In the genomic region with DNA sequence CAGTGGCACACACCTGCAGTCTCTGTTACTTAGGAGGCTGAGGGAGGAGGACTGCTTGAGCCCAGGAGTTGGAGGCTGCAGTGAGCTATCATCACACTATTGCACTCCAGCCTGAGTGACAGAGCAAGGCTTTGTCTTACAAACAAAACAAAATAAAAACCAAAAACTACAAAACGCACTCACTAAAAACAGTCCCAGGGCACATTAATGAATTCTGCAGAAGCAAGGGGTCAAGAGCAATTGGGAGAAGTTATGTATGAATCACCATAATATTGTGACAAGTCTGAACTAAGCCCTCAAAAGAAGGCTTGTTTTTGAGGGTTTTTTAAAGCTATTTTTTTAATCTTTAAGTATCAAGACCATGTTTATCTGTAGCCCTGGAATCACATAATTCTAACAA, we compare ENCODE assay signal across 15 cellular contexts.
DNase-seq lines count a peak whose midpoint lies in the region; ATAC-seq and TF ChIP-seq lines count a peak whose summit lies in the region.
"Had no signal": no experiment of that assay in that cellular context is flagged by ENCODE, and none has a peak within 500 bp of the region (broad histone marks: within the 10 kb centered on the region; RNA-seq: fewer than 3 reads in every experiment).

No MANE protein-coding gene starts in this region.

- CTCF ChIA-PET in IMR-90 (lab: Yijun Ruan, JAX), result interaction anchor here (1.8 kb wide), 1 partner anchor 10 kb away, joined by 6 read pairs; no protein-coding TSS in a partner anchor

- H2BK15ac ChIP-seq in IMR-90 (ENCODE audit: low read depth, low read length), result no peak overlapping the region

- H3K14ac ChIP-seq in IMR-90 (replicated peaks; ENCODE audit: low read depth, low read length), result no peak overlapping the region

- peak overlapping the region; percentile 59 for H3K27ac Mint-ChIP-seq in stimulated activated naive B cell treated with anti-CD40 and anti-IgM and Interleukin-4, amounts not matched to agents 10 μg/mL and 1 μg/mL and 100 μg/mL, for 72 hours
- H3K27ac Mint-ChIP-seq: HFFc6 had no signal

- no peak overlapping the region for H2AFZ ChIP-seq in IMR-90 (replicated peaks; ENCODE audit: low read length, poor library complexity)

- no peak overlapping the region for H3K18ac ChIP-seq in IMR-90 (ENCODE audit: low read depth, low read length)

- H3K23ac ChIP-seq in IMR-90 (ENCODE audit: low read depth, low read length), result no peak overlapping the region

- no peak for DNase-seq in IMR-90
- peak; percentile 21 for DNase-seq in brain pericyte (ENCODE audit: low read depth, low spot score)
- peak; percentile 45 for DNase-seq in fibroblast of villous mesenchyme (ENCODE audit: low read depth)
- DNase-seq in stimulated activated naive B cell treated with anti-CD40 and anti-IgM and Interleukin-4, amounts not matched to agents 10 μg/mL and 1 μg/mL and 100 μg/mL, for 72 hours, result no peak
- no peak for DNase-seq in activated CD4-positive, alpha-beta T cell treated with anti-CD3 and anti-CD28 coated beads for 1 hour
- DNase-seq in brain microvascular endothelial cell, result no peak
- DNase-seq: CD4-positive, CD25-positive, alpha-beta regulatory T cell; HFFc6; Karpas-422; NCI-H187 treated with DMSO at 0.1 percent for 48 hours; NCI-H446 treated with DMSO at 0.1 percent for 48 hours; NK-92 treated with Interleukin-12 subunit alpha and Interleukin-12 subunit beta, amount 100 ng/mL, for 24 hours; SHP77 treated with DMSO at 0.1 percent for 48 hours had no signal

- peaks cover 8 to 33% of the 10 kb centered on the region in 2 donors for H3K4me1 Mint-ChIP-seq in stimulated activated naive B cell treated with anti-CD40 and anti-IgM and Interleukin-4, amounts not matched to agents 10 μg/mL and 1 μg/mL and 100 μg/mL, for 72 hours

- BruUV-seq in IMR-90 (replicated peaks; lab: Mats Ljungman, UMichigan), result no TSS peak

- H3K4ac ChIP-seq in IMR-90 (ENCODE audit: low read depth, low read length), result no peak overlapping the region

- dilution Hi-C loops in IMR-90 (cut with HindIII; ENCODE audit: low sequenced_read_pairs, unreplicated experiment), result no loop called here

- no peaks in the 10 kb centered on the region for H3K9me3 ChIP-seq in IMR-90 (ENCODE audit: control insufficient read depth, insufficient read depth, low read length)

- H2AK5ac ChIP-seq in IMR-90 (ENCODE audit: low read depth, low read length), result no peak overlapping the region

- no CpG with 5 or more reads among the region's 1 CpG for WGBS in IMR-90 (ENCODE audit: extremely low coverage in 2 of 2, insufficient read length in 1 of 2), 2 experiments

- no peak overlapping the region for H3K56ac ChIP-seq in IMR-90 (ENCODE audit: extremely low read depth, insufficient read depth, low read length)

- in situ Hi-C loops in IMR-90 (cut with MboI; ENCODE audit: low sequenced_read_pairs) (no loop called here), brain microvascular endothelial cell (cut with HindIII; ENCODE audit: low pct_ligation_motif_present, low sequenced_read_pairs) (no loop called here)

- no peaks in the 10 kb centered on the region for H3K9me3 Mint-ChIP-seq in stimulated activated naive B cell treated with anti-CD40 and anti-IgM and Interleukin-4, amounts not matched to agents 10 μg/mL and 1 μg/mL and 100 μg/mL, for 72 hours
- H3K9me3 Mint-ChIP-seq: CD4-positive, CD25-positive, alpha-beta regulatory T cell; HFFc6 had no signal

- TF ChIP-seq POLR2A in IMR-90 (IDR thresholded peaks at IDR 0.05; ENCODE audit: low read depth, low read length), result no peak

- H3K27me3 ChIP-seq in IMR-90 (ENCODE audit: control insufficient read depth, insufficient read depth, low read length) (no peaks in the 10 kb centered on the region), brain microvascular endothelial cell (replicated peaks) (no peaks in the 10 kb centered on the region)

- no peak overlapping the region for H2BK120ac ChIP-seq in IMR-90 (ENCODE audit: low read depth, low read length)

- no peak overlapping the region for H2BK20ac ChIP-seq in IMR-90 (ENCODE audit: low read depth, low read length)

- H3K36me3 Mint-ChIP-seq in stimulated activated naive B cell treated with anti-CD40 and anti-IgM and Interleukin-4, amounts not matched to agents 10 μg/mL and 1 μg/mL and 100 μg/mL, for 72 hours, result peaks cover 7 to 8% of the 10 kb centered on the region in 2 donors
- H3K36me3 Mint-ChIP-seq: CD4-positive, CD25-positive, alpha-beta regulatory T cell had no signal

- intact Hi-C loops in IMR-90 (cut with micrococcal nuclease), result no loop called here

- H3K27me3 Mint-ChIP-seq in stimulated activated naive B cell treated with anti-CD40 and anti-IgM and Interleukin-4, amounts not matched to agents 10 μg/mL and 1 μg/mL and 100 μg/mL, for 72 hours, result no peaks in the 10 kb centered on the region
- H3K27me3 Mint-ChIP-seq: CD4-positive, CD25-positive, alpha-beta regulatory T cell had no signal

- no peak for TF ChIP-seq RAD21 in IMR-90 (IDR thresholded peaks at IDR 0.05; ENCODE audit: low read length)

- H4K5ac ChIP-seq in IMR-90 (ENCODE audit: low read depth, low read length), result no peak overlapping the region

- no peaks in the 10 kb centered on the region for H3K36me3 ChIP-seq in IMR-90 (ENCODE audit: control insufficient read depth, insufficient read depth, low read length)
- H3K36me3 ChIP-seq in brain microvascular endothelial cell (replicated peaks), result no peaks in the 10 kb centered on the region

- peaks cover 5% of the 10 kb centered on the region; the same call in 1 of the 2 replicates for H4K20me1 ChIP-seq in IMR-90 (ENCODE audit: insufficient read depth, low read length)

- H3K4me3 Mint-ChIP-seq in stimulated activated naive B cell treated with anti-CD40 and anti-IgM and Interleukin-4, amounts not matched to agents 10 μg/mL and 1 μg/mL and 100 μg/mL, for 72 hours, result no peak overlapping the region
- H3K4me3 Mint-ChIP-seq: CD4-positive, CD25-positive, alpha-beta regulatory T cell; HFFc6 had no signal

- H3K4me1 ChIP-seq in IMR-90 (ENCODE audit: control insufficient read depth, insufficient read depth, low read length), result 0 out of 2 replicates have a peak, but pooled peaks cover 1% of the 10 kb centered on the region

- TF ChIP-seq CTCF in IMR-90 (conservative IDR thresholded peaks at IDR 0.05; ENCODE audit: low read depth, low read length) (no peak), fibroblast of villous mesenchyme (IDR thresholded peaks at IDR 0.05; ENCODE audit: insufficient read depth, low read depth, low read length) (no peak), brain microvascular endothelial cell (IDR thresholded peaks at IDR 0.05; ENCODE audit: low read depth, low read length, missing control alignments) (no peak)

- H2AK9ac ChIP-seq in IMR-90 (replicated peaks; ENCODE audit: low read depth, low read length, poor library complexity), result no peak overlapping the region

- H4K91ac ChIP-seq in IMR-90 (ENCODE audit: insufficient read depth, low read depth, low read length), result no peak overlapping the region

- no peak overlapping the region for H4K8ac ChIP-seq in IMR-90 (ENCODE audit: low read depth in 2 of 2, low read length in 2 of 2)

- ATAC-seq in IMR-90 (ENCODE audit: low read depth) (peak; percentile 46; the same call in 1 of the 2 replicates), HG02610 (IDR thresholded peaks at IDR 0.05; ENCODE audit: unreplicated experiment) (no peak)
- no peak for ATAC-seq in stimulated activated naive B cell treated with anti-CD40 and anti-IgM and Interleukin-4, amounts not matched to agents 10 μg/mL and 1 μg/mL and 100 μg/mL, for 72 hours (replicated peaks)
- ATAC-seq: SK-N-SH treated with all-trans-retinoic acid at 6 μM for 48 hours had no signal

- H3K9me1 ChIP-seq in IMR-90 (ENCODE audit: insufficient read depth, low read length), result peaks cover 3% of the 10 kb centered on the region; the same call in 1 of the 2 replicates

- H3K4me3 ChIP-seq in IMR-90 (ENCODE audit: insufficient read depth, low read depth, low read length), result no peak overlapping the region
- H3K4me3 ChIP-seq in fibroblast of villous mesenchyme (ENCODE audit: low read depth, low read length), result no peak overlapping the region
- H3K4me3 ChIP-seq in brain microvascular endothelial cell (ENCODE audit: low read depth, low read length), result no peak overlapping the region

- no peak overlapping the region for H3K4me2 ChIP-seq in IMR-90 (ENCODE audit: low read depth, low read length)

- H2BK5ac ChIP-seq in IMR-90 (ENCODE audit: low read depth, low read length, poor library complexity, severe bottlenecking), result no peak overlapping the region

- peaks cover 25 to 62% of the 10 kb centered on the region in 2 experiments; a peak in 3 of 4 replicates for H3K79me1 ChIP-seq in IMR-90 (ENCODE audit: low read depth in 1 of 2, low read length in 2 of 2)

- no peak overlapping the region for H3K9ac ChIP-seq in IMR-90 (ENCODE audit: low read depth, low read length)

- POLR2A ChIA-PET in IMR-90 (lab: Charles Lee; ENCODE audit: unreplicated experiment), result no interaction called here

- H3K27ac ChIP-seq in IMR-90 (ENCODE audit: insufficient read depth, low read length) (no peak overlapping the region), brain microvascular endothelial cell (no peak overlapping the region)

TF ChIP-seq in IMR-90, 13 proteins besides CTCF, POLR2A, EP300 and RAD21:
- TF ChIP-seq CEBPB (IDR thresholded peaks at IDR 0.05; ENCODE audit: low read depth, low read length), result no peak
- TF ChIP-seq MAFK (IDR thresholded peaks at IDR 0.05; ENCODE audit: low read depth, low read length), result no peak
- TF ChIP-seq BHLHE40 (IDR thresholded peaks at IDR 0.05; ENCODE audit: low read depth, low read length), result no peak
- TF ChIP-seq NFE2L2 (IDR thresholded peaks at IDR 0.05; ENCODE audit: low read depth, low read length), result no peak
- TF ChIP-seq, protein P1, sequence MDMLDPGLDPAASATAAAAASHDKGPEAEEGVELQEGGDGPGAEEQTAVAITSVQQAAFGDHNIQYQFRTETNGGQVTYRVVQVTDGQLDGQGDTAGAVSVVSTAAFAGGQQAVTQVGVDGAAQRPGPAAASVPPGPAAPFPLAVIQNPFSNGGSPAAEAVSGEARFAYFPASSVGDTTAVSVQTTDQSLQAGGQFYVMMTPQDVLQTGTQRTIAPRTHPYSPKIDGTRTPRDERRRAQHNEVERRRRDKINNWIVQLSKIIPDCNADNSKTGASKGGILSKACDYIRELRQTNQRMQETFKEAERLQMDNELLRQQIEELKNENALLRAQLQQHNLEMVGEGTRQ (IDR thresholded peaks at IDR 0.05; ENCODE audit: low read depth, low read length), result no peak
- no peak for TF ChIP-seq MXI1 (IDR thresholded peaks at IDR 0.05; ENCODE audit: borderline replicate concordance, low read depth, low read length)
- TF ChIP-seq MAZ (IDR thresholded peaks at IDR 0.05; ENCODE audit: borderline replicate concordance, low read depth, low read length), result no peak
- TF ChIP-seq RFX5 (IDR thresholded peaks at IDR 0.05; ENCODE audit: low read depth, low read length), result no peak
- no peak for TF ChIP-seq FOS (IDR thresholded peaks at IDR 0.05; ENCODE audit: low read depth, low read length)

Comparison
In these comparisons a context has a peak if more than half of its experiments do, and no peak if none do; other contexts are left out.
1. DNase-seq: peak in brain pericyte (single experiment) and fibroblast of villous mesenchyme (single experiment); none in IMR-90 (single experiment), stimulated activated naive B cell treated with anti-CD40 and anti-IgM and Interleukin-4, amounts not matched to agents 10 μg/mL and 1 μg/mL and 100 μg/mL, for 72 hours (single experiment), activated CD4-positive, alpha-beta T cell treated with anti-CD3 and anti-CD28 coated beads for 1 hour (single experiment) and brain microvascular endothelial cell (single experiment).